ENCODE assay signal across 9 cellular contexts in genomic region chr15:64651573-64652260, GRCh38.
DNase-seq lines count a peak whose midpoint lies in the region; ATAC-seq and TF ChIP-seq lines count a peak whose summit lies in the region.
"Had no signal": no experiment of that assay in that cellular context is flagged by ENCODE, and none has a peak within 500 bp of the region (broad histone marks: within the 10 kb centered on the region; RNA-seq: fewer than 3 reads in every experiment).

No MANE protein-coding gene starts in this region.

- H3K27ac ChIP-seq in 22Rv1, result 0 out of 2 replicates have a peak overlapping the region, but pooled peaks have one; percentile 7
- H3K27ac ChIP-seq: BLaER1 treated with 17β-estradiol and CSF1 and Interleukin-3, amounts not matched to agents 10 nM and 100 nM had no signal

- H3K9me3 Mint-ChIP-seq in stimulated activated naive B cell treated with anti-CD40 and anti-IgM and Interleukin-4, amounts not matched to agents 10 μg/mL and 1 μg/mL and 100 μg/mL, for 72 hours, result no peaks in the 10 kb centered on the region

- peaks cover 9 to 13% of the 10 kb centered on the region in 2 donors for H3K4me1 Mint-ChIP-seq in stimulated activated naive B cell treated with anti-CD40 and anti-IgM and Interleukin-4, amounts not matched to agents 10 μg/mL and 1 μg/mL and 100 μg/mL, for 72 hours

- DNase-seq in glomerular visceral epithelial cell (ENCODE audit: extremely low spot score) (peak; percentile 38), NCI-H2227 treated with DMSO at 0.1 percent for 48 hours (lab: John Stamatoyannopoulos, UW) (no peak), cortex of kidney (lab: John Stamatoyannopoulos, UW) (no peak)
- peak; percentile 26 for DNase-seq in stimulated activated naive B cell treated with anti-CD40 and anti-IgM and Interleukin-4, amounts not matched to agents 10 μg/mL and 1 μg/mL and 100 μg/mL, for 72 hours

- TF ChIP-seq CTCF in 22Rv1 (IDR thresholded peaks at IDR 0.05), result no peak

- peak overlapping the region; percentile 9 for H3K27ac Mint-ChIP-seq in stimulated activated naive B cell treated with anti-CD40 and anti-IgM and Interleukin-4, amounts not matched to agents 10 μg/mL and 1 μg/mL and 100 μg/mL, for 72 hours

- no peaks in the 10 kb centered on the region for H3K27me3 Mint-ChIP-seq in stimulated activated naive B cell treated with anti-CD40 and anti-IgM and Interleukin-4, amounts not matched to agents 10 μg/mL and 1 μg/mL and 100 μg/mL, for 72 hours

- H3K4me3 Mint-ChIP-seq in stimulated activated naive B cell treated with anti-CD40 and anti-IgM and Interleukin-4, amounts not matched to agents 10 μg/mL and 1 μg/mL and 100 μg/mL, for 72 hours, result no peak overlapping the region

- H3K36me3 Mint-ChIP-seq in stimulated activated naive B cell treated with anti-CD40 and anti-IgM and Interleukin-4, amounts not matched to agents 10 μg/mL and 1 μg/mL and 100 μg/mL, for 72 hours, result peaks cover 0 to 1% of the 10 kb centered on the region in 2 donors

- ATAC-seq in GM19438 (IDR thresholded peaks at IDR 0.05; ENCODE audit: low read depth, unreplicated experiment) (peak; percentile 89), HG03460 (IDR thresholded peaks at IDR 0.05; ENCODE audit: unreplicated experiment) (peak; percentile 82)
- ATAC-seq in activated CD4-positive, CD25-positive, alpha-beta regulatory T cell treated with anti-CD3 and anti-CD28 coated beads, Interleukin-2, amount 50 U/mL, for 24 hours, result peak; percentile 94 to 98
- ATAC-seq in stimulated activated naive B cell treated with anti-CD40 and anti-IgM and Interleukin-4, amounts not matched to agents 10 μg/mL and 1 μg/mL and 100 μg/mL, for 72 hours (replicated peaks), result peak; percentile 96 to 98

Comparison
In these comparisons a context has a peak if more than half of its experiments do, and no peak if none do; other contexts are left out.
1. DNase-seq: peak in glomerular visceral epithelial cell (single experiment) and stimulated activated naive B cell treated with anti-CD40 and anti-IgM and Interleukin-4, amounts not matched to agents 10 μg/mL and 1 μg/mL and 100 μg/mL, for 72 hours (single experiment); none in NCI-H2227 treated with DMSO at 0.1 percent for 48 hours (single experiment) and cortex of kidney (single experiment).
2. Peak in every context shown above with its lines, with median percentiles within 50 percentile points of each other: ATAC-seq.